ENCODE assay signal across 9 cellular contexts in the genomic region with DNA sequence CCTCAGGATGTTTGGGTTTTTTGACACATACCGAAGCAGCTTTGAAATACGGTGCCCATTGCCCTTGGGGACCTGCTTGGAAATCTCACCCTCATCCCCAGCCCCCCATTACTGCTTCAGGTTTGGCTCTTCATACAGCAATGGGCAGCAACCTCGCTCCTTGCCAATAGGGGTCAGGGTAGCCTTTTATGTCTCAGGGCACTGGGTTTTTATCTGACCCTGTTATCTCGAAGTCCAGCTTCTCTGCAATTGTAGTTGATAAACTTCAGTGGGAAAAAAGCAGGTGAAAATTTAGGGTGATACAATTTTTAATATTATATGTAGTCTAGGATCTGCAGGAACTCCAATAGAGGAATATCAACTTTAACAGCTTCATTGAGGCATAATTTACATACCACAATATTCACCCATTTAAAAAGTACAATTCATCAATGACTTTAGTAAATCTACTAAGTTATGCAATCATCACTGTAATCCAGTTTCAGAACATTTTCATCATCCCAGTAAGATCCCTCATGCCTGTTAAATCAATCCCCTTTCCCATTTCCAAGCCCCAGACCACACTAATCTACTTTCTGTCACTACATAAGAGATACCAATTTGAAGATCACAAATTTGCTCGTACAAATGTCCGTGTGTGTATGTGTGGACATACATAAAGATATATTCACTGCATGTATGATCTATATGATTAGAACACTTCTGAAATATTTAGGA.
A peak's percentile ranks its signal among the peaks of the same experiment; 100 is the strongest.
DNase-seq lines count a peak whose midpoint lies in the region; ATAC-seq and TF ChIP-seq lines count a peak whose summit lies in the region.
"Had no signal": no experiment of that assay in that cellular context is flagged by ENCODE, and none has a peak within 500 bp of the region (broad histone marks: within the 10 kb centered on the region; RNA-seq: fewer than 3 reads in every experiment).

No MANE protein-coding gene starts in this region.

- H3K27ac Mint-ChIP-seq in T-helper 2 cell treated with Interferon-gamma antibody and Interleukin-4, amounts not matched to agents 5 μg/mL and 100 μg/mL, for 36 hours = no peak overlapping the region
- H3K27ac Mint-ChIP-seq: stimulated activated naive CD8-positive, alpha-beta T cell treated with anti-CD3 and anti-CD28 coated beads, Interleukin-15, Interleukin-2, amounts not matched to agents 100 ng/mL and 50 ng/mL, for 24 hours had no signal

- no TSS peak for BruUV-seq in Panc1 (replicated peaks; lab: Mats Ljungman, UMichigan)

- CTCF ChIA-PET in Panc1 (lab: Charles Lee) = interaction anchor here (1.0 kb wide), 1 partner anchor 382 kb away, joined by 3 read pairs; no protein-coding TSS in a partner anchor

- H3K4me3 Mint-ChIP-seq in T-helper 2 cell treated with Interferon-gamma antibody and Interleukin-4, amounts not matched to agents 5 μg/mL and 100 μg/mL, for 36 hours = no peak overlapping the region
- H3K4me3 Mint-ChIP-seq: stimulated activated naive CD8-positive, alpha-beta T cell treated with anti-CD3 and anti-CD28 coated beads, Interleukin-15, Interleukin-2, amounts not matched to agents 100 ng/mL and 50 ng/mL, for 24 hours had no signal

- ATAC-seq in Panc1 = peak; percentile 75; the same call in 1 of the 2 replicates
- ATAC-seq in GM18870 (IDR thresholded peaks at IDR 0.05; ENCODE audit: unreplicated experiment) = no peak

- H3K4me1 Mint-ChIP-seq in T-helper 2 cell treated with Interferon-gamma antibody and Interleukin-4, amounts not matched to agents 5 μg/mL and 100 μg/mL, for 36 hours (ENCODE audit: low read depth) = no peaks in the 10 kb centered on the region

- no peaks in the 10 kb centered on the region for H3K36me3 Mint-ChIP-seq in T-helper 2 cell treated with Interferon-gamma antibody and Interleukin-4, amounts not matched to agents 5 μg/mL and 100 μg/mL, for 36 hours (ENCODE audit: low read depth)

- TF ChIP-seq EP300 in stomach (IDR thresholded peaks at IDR 0.05) = no peak

- H3K4me3 ChIP-seq in Panc1 (ENCODE audit: low read depth in 2 of 2, low read length in 2 of 2) (no peak overlapping the region), stomach (no peak overlapping the region)

- no peaks in the 10 kb centered on the region for H3K27me3 Mint-ChIP-seq in T-helper 2 cell treated with Interferon-gamma antibody and Interleukin-4, amounts not matched to agents 5 μg/mL and 100 μg/mL, for 36 hours (ENCODE audit: low read depth)
- H3K27me3 Mint-ChIP-seq: stimulated activated naive CD8-positive, alpha-beta T cell treated with anti-CD3 and anti-CD28 coated beads, Interleukin-15, Interleukin-2, amounts not matched to agents 100 ng/mL and 50 ng/mL, for 24 hours had no signal

- TF ChIP-seq POLR2A in stomach (IDR thresholded peaks at IDR 0.05) = no peak

- H3K27ac ChIP-seq in Panc1 (ENCODE audit: low read length) (peak overlapping the region; percentile 3; the same call in 1 of the 2 replicates), stomach (no peak overlapping the region)

- TF ChIP-seq CTCF in AG09319 (IDR thresholded peaks at IDR 0.05; ENCODE audit: low read depth, low read length) = peak; percentile 73
- peak; percentile 45 for TF ChIP-seq CTCF in GM13976 (IDR thresholded peaks at IDR 0.05; ENCODE audit: borderline replicate concordance, control extremely low read depth, extremely low read depth, insufficient read depth, missing control alignments)
- peak; percentile 82 for TF ChIP-seq CTCF in Panc1 (IDR thresholded peaks at IDR 0.05)
- TF ChIP-seq CTCF in stomach (IDR thresholded peaks at IDR 0.05) = peak in 3 of 7 experiments; percentile 4 to 48 (median 37)

- H3K36me3 ChIP-seq in Panc1 (ENCODE audit: control insufficient read depth, insufficient read depth, low read length) (no peaks in the 10 kb centered on the region), stomach (no peaks in the 10 kb centered on the region)

- POLR2A ChIA-PET in Panc1 (lab: Charles Lee) = no interaction called here

- DNase-seq in AG09319 (ENCODE audit: extremely low read depth, low read depth) = no peak
- DNase-seq in GM13976 (ENCODE audit: low spot score) = no peak
- DNase-seq in Panc1 (ENCODE audit: low read depth, low spot score) = no peak
- peak; percentile 65 for DNase-seq in fibroblast of peridontal ligament (ENCODE audit: extremely low read depth)
- DNase-seq in stomach = peak; percentile 34
- no peak for DNase-seq in GM19238 (ENCODE audit: insufficient read length, low spot score)
- DNase-seq in T-helper 2 cell treated with Interferon-gamma antibody and Interleukin-4, amounts not matched to agents 5 μg/mL and 100 μg/mL, for 36 hours (ENCODE audit: low spot score) = no peak

- no peaks in the 10 kb centered on the region for H3K9me3 Mint-ChIP-seq in T-helper 2 cell treated with Interferon-gamma antibody and Interleukin-4, amounts not matched to agents 5 μg/mL and 100 μg/mL, for 36 hours
- H3K9me3 Mint-ChIP-seq: stimulated activated naive CD8-positive, alpha-beta T cell treated with anti-CD3 and anti-CD28 coated beads, Interleukin-15, Interleukin-2, amounts not matched to agents 100 ng/mL and 50 ng/mL, for 24 hours had no signal

- intact Hi-C loops in Panc1 (cut with micrococcal nuclease; ENCODE audit: unreplicated experiment) (loop anchor here (5.0 kb wide), 2 partner anchors 141 to 391 kb away; no protein-coding TSS in a partner anchor), stomach (cut with DNase I; ENCODE audit: low total_unique reads) (no loop called here)

- H3K27me3 ChIP-seq in Panc1 (ENCODE audit: control insufficient read depth, insufficient read depth, low read length) (no peaks in the 10 kb centered on the region), stomach (no peaks in the 10 kb centered on the region)

- no peaks in the 10 kb centered on the region for H3K9me3 ChIP-seq in Panc1 (ENCODE audit: control insufficient read depth, insufficient read depth, low read depth, low read length)
- H3K9me3 ChIP-seq in stomach = no peaks in the 10 kb centered on the region

- in situ Hi-C loops in GM13976 (cut with MboI; ENCODE audit: low sequenced_read_pairs, unreplicated experiment) = no loop called here
- in situ Hi-C loops in Panc1 (cut with HindIII; ENCODE audit: low pct_unique_long_range_greater_than_20kb, low sequenced_read_pairs) = no loop called here

- no peaks in the 10 kb centered on the region for H3K4me1 ChIP-seq in Panc1 (ENCODE audit: control insufficient read depth, insufficient read depth, low read length)
- peaks cover 9 to 51% (median 23%) of the 10 kb centered on the region in 4 donors for H3K4me1 ChIP-seq in stomach

- 50 to 57% (median 54%) methylated on average over 6 of the region's 6 CpGs for WGBS in stomach, 5 donors

Comparison
In these comparisons a context has a peak if more than half of its experiments do, and no peak if none do; other contexts are left out.
1. DNase-seq: peak in fibroblast of peridontal ligament (single experiment) and stomach (single experiment); none in AG09319 (single experiment), GM13976 (single experiment), Panc1 (single experiment), GM19238 (single experiment) and T-helper 2 cell treated with Interferon-gamma antibody and Interleukin-4, amounts not matched to agents 5 μg/mL and 100 μg/mL, for 36 hours (single experiment).